In genomic region chr10:10209152-10209551, GRCh38 we compare ENCODE assay signal across 9 cellular contexts.
DNase-seq lines count a peak whose midpoint lies in the region; ATAC-seq and TF ChIP-seq lines count a peak whose summit lies in the region.
"Had no signal": no experiment of that assay in that cellular context is flagged by ENCODE, and none has a peak within 500 bp of the region (broad histone marks: within the 10 kb centered on the region; RNA-seq: fewer than 3 reads in every experiment).

No MANE protein-coding gene starts in this region.

- H3K27ac Mint-ChIP-seq in mesothelial cell of epicardium, result peak overlapping the region; percentile 53
- H3K27ac Mint-ChIP-seq in effector memory CD8-positive, alpha-beta T cell, result no peak overlapping the region

- in situ Hi-C loops in KBM-7 (cut with MboI; ENCODE audit: low pct_unique_long_range_greater_than_20kb, low sequenced_read_pairs), result no loop called here

- no peaks in the 10 kb centered on the region for H3K27me3 Mint-ChIP-seq in mesothelial cell of epicardium (ENCODE audit: low read depth)
- no peaks in the 10 kb centered on the region for H3K27me3 Mint-ChIP-seq in effector memory CD8-positive, alpha-beta T cell

- TF ChIP-seq CTCF in cardiac fibroblast (IDR thresholded peaks at IDR 0.05; ENCODE audit: low read depth, low read length) (no peak), mesothelial cell of epicardium (IDR thresholded peaks at IDR 0.05; ENCODE audit: unreplicated experiment) (no peak)

- H3K4me3 ChIP-seq in cardiac fibroblast (replicated peaks in 1 of 2; ENCODE audit: low read depth in 2 of 2, low read length in 2 of 2), result no peak overlapping the region

- ATAC-seq in HG03432 (IDR thresholded peaks at IDR 0.05; ENCODE audit: unreplicated experiment) (peak; percentile 64), HG03280 (IDR thresholded peaks at IDR 0.05; ENCODE audit: unreplicated experiment) (no peak)
- no peak for ATAC-seq in effector memory CD8-positive, alpha-beta T cell (replicated peaks)

- peaks cover 15% of the 10 kb centered on the region for H3K4me1 Mint-ChIP-seq in mesothelial cell of epicardium
- no peaks in the 10 kb centered on the region for H3K4me1 Mint-ChIP-seq in effector memory CD8-positive, alpha-beta T cell (ENCODE audit: low read depth in 2 of 2)

- H3K4me3 Mint-ChIP-seq in mesothelial cell of epicardium, result no peak overlapping the region
- H3K4me3 Mint-ChIP-seq in effector memory CD8-positive, alpha-beta T cell, result no peak overlapping the region

- peaks cover 2% of the 10 kb centered on the region for H3K36me3 Mint-ChIP-seq in mesothelial cell of epicardium
- H3K36me3 Mint-ChIP-seq in effector memory CD8-positive, alpha-beta T cell (ENCODE audit: insufficient read depth), result no peaks in the 10 kb centered on the region

- DNase-seq in EH (ENCODE audit: low read depth) (peak; percentile 6), cardiac fibroblast (ENCODE audit: low read depth in 2 of 2) (peak; percentile 58 to 90), mesothelial cell of epicardium (ENCODE audit: low spot score in 2 of 2, unreplicated experiment in 2 of 2) (no peak), KBM-7 (no peak)
- no peak for DNase-seq in stimulated activated CD4-positive, alpha-beta T cell treated with anti-CD3 and anti-CD28 coated beads, Interleukin-2, amount 100 ng/mL, for 24 hours
- no peak for DNase-seq in effector memory CD8-positive, alpha-beta T cell
- DNase-seq: Caco-2 had no signal

- peaks cover 15% of the 10 kb centered on the region for H3K9me3 Mint-ChIP-seq in mesothelial cell of epicardium
- peaks cover 3 to 7% of the 10 kb centered on the region in 2 donors for H3K9me3 Mint-ChIP-seq in effector memory CD8-positive, alpha-beta T cell

Comparison
In these comparisons a context has a peak if more than half of its experiments do, and no peak if none do; other contexts are left out.
1. DNase-seq: peak in EH (single experiment) and cardiac fibroblast (2 of 2); none in mesothelial cell of epicardium (0 of 2), stimulated activated CD4-positive, alpha-beta T cell treated with anti-CD3 and anti-CD28 coated beads, Interleukin-2, amount 100 ng/mL, for 24 hours (0 of 2), KBM-7 (single experiment) and effector memory CD8-positive, alpha-beta T cell (0 of 3).